ENCODE assay signal across 29 cellular contexts in genomic region chr3:156495816-156496215, GRCh38.
"Had no signal": no experiment of that assay in that cellular context is flagged by ENCODE, and none has a peak within 500 bp of the region (broad histone marks: within the 10 kb centered on the region; RNA-seq: fewer than 3 reads in every experiment).

No MANE protein-coding gene starts in this region.

- H3K27ac ChIP-seq: neural progenitor cell, ovary, parathyroid adenoma, psoas muscle, right lobe of liver, sigmoid colon, skin epidermis, spleen, suprapubic skin, testis, transverse colon, upper lobe of right lung, uterus had no signal

- H3K4me1 ChIP-seq: neural progenitor cell, parathyroid adenoma, psoas muscle, right lobe of liver, spleen, suprapubic skin, testis, upper lobe of right lung, uterus had no signal

- H3K9me3 ChIP-seq: ovary, psoas muscle, right lobe of liver, sigmoid colon, suprapubic skin, testis, tibial artery, transverse colon, upper lobe of right lung, uterus had no signal

- DNase-seq: natural killer cell; occipital lobe; ovary; posterior cingulate gyrus; psoas muscle; right cardiac atrium; right lobe of liver; sigmoid colon; spleen; stimulated activated CD4-positive, alpha-beta T cell treated with anti-CD3 and anti-CD28 coated beads, Interleukin-12 subunit alpha, Interleukin-12 subunit beta, amount 100 ng/mL, for 4 hours; stimulated activated CD4-positive, alpha-beta T cell treated with anti-CD3 and anti-CD28 coated beads, Interleukin-1b, Interleukin-23, amount 100 ng/mL, for 48 hours; stimulated activated CD4-positive, alpha-beta T cell treated with anti-CD3 and anti-CD28 coated beads, Interleukin-4, amount 100 ng/mL, for 1 hour; stimulated activated CD4-positive, alpha-beta T cell treated with anti-CD3 and anti-CD28 coated beads, Interleukin-4, amount 100 ng/mL, for 4 hours; stimulated activated CD8-positive, alpha-beta memory T cell treated with anti-CD3 and anti-CD28 coated beads, Interleukin-4, amount 100 ng/mL, for 48 hours; stimulated activated naive CD4-positive, alpha-beta T cell; stimulated activated naive CD8-positive, alpha-beta T cell treated with anti-CD3 and anti-CD28 coated beads, Interleukin-15, amount 100 ng/mL, for 72 hours; stimulated activated naive CD8-positive, alpha-beta T cell treated with anti-CD3 and anti-CD28 coated beads, Interleukin-15, Interleukin-2, amounts not matched to agents 100 U/mL and 50 U/mL, for 24 hours; substantia nigra; testis; tibial artery; transverse colon; upper lobe of right lung; uterus had no signal

- H3K4me2 ChIP-seq: neural progenitor cell, smooth muscle cell had no signal

- H3K9ac ChIP-seq: neural progenitor cell, parathyroid adenoma had no signal

- H2AFZ ChIP-seq: neural progenitor cell, parathyroid adenoma had no signal

- H3K4me3 ChIP-seq: neural progenitor cell, ovary, psoas muscle, right lobe of liver, sigmoid colon, skin epidermis, smooth muscle cell, spleen, suprapubic skin, testis, tibial artery, transverse colon, upper lobe of right lung, uterus had no signal

- H3K79me2 ChIP-seq: parathyroid adenoma had no signal

- ATAC-seq: natural killer cell; psoas muscle; right cardiac atrium; right lobe of liver; stimulated activated memory B cell treated with anti-CD40 and anti-IgM and Interleukin-4, amounts not matched to agents 10 μg/mL and 1 μg/mL and 100 μg/mL, for 72 hours; stimulated activated naive CD8-positive, alpha-beta T cell treated with anti-CD3 and anti-CD28 coated beads, Interleukin-15, amount 100 ng/mL, for 72 hours; stimulated activated naive CD8-positive, alpha-beta T cell treated with anti-CD3 and anti-CD28 coated beads, Interleukin-15, Interleukin-2, amounts not matched to agents 100 U/mL and 50 U/mL, for 24 hours; upper lobe of right lung had no signal

- H3K36me3 ChIP-seq: neural progenitor cell, ovary, right lobe of liver, sigmoid colon, spleen, suprapubic skin, transverse colon, upper lobe of right lung, uterus had no signal

- H3K27me3 ChIP-seq: neural progenitor cell, ovary, right lobe of liver, sigmoid colon, spleen, suprapubic skin, testis, tibial artery, transverse colon, upper lobe of right lung, uterus had no signal
